12 cellular contexts compared by ENCODE assay signal in genomic region chr12:53214687-53215455, GRCh38. TPM values are rescaled to one million over a fixed set of nuclear protein-coding genes. Genes with fewer than 3 reads are reported as not detected.
DNase-seq lines count a peak whose midpoint lies in the region; ATAC-seq and TF ChIP-seq lines count a peak whose summit lies in the region.
"Had no signal": no experiment of that assay in that cellular context is flagged by ENCODE, and none has a peak within 500 bp of the region (broad histone marks: within the 10 kb centered on the region; RNA-seq: fewer than 3 reads in every experiment).

No MANE protein-coding gene starts in this region.

- CTCF ChIA-PET in CD8-positive, alpha-beta memory T cell (lab: Charles Lee) = interaction anchor here (1.0 to 13.9 kb wide), 17 partner anchors 8 to 130 kb away, joined by 3 to 192 read pairs (median 18); partner anchors contain the start of genes AAAS, CSAD, ESPL1 and MYG1
- CTCF ChIA-PET in T-cell (lab: Charles Lee) = interaction anchor here (0.8 to 5.0 kb wide), 14 partner anchors 32 to 130 kb away, joined by 3 to 34 read pairs (median 5); partner anchors contain the start of genes ESPL1 (in 2 of the 2) and AAAS (in 1 of the 2)

- H2AFZ ChIP-seq in osteoblast (ENCODE audit: low read length) = no peak overlapping the region

- H3K4me3 ChIP-seq in CD8-positive, alpha-beta memory T cell (ENCODE audit: low read length) = no peak overlapping the region
- H3K4me3 ChIP-seq in esophagus muscularis mucosa (no peak overlapping the region), osteoblast (ENCODE audit: insufficient read depth, low read length) (no peak overlapping the region)

- TF ChIP-seq CTCF in esophagus muscularis mucosa (IDR thresholded peaks at IDR 0.05) (no peak), osteoblast (IDR thresholded peaks at IDR 0.05; ENCODE audit: extremely low read depth, low read depth, low read length) (no peak)

- H3K27ac ChIP-seq in CD8-positive, alpha-beta memory T cell (ENCODE audit: low read depth, low read length) = no peak overlapping the region
- H3K27ac ChIP-seq in esophagus muscularis mucosa (replicated peaks in 1 of 4) (peak overlapping the region; percentile 37 to 99 (median 80)), osteoblast (ENCODE audit: low read depth, low read length) (no peak overlapping the region)
- H3K27ac ChIP-seq: C4-2B had no signal

- peaks cover 52% of the 10 kb centered on the region for H3K4me1 ChIP-seq in CD8-positive, alpha-beta memory T cell (ENCODE audit: insufficient read depth, low read length)
- H3K4me1 ChIP-seq in esophagus muscularis mucosa (peaks cover 64 to 69% (median 66%) of the 10 kb centered on the region in 4 donors), osteoblast (ENCODE audit: insufficient read depth, low read length) (peaks cover 33% of the 10 kb centered on the region)

- no peaks in the 10 kb centered on the region for H3K27me3 ChIP-seq in CD8-positive, alpha-beta memory T cell (ENCODE audit: insufficient read depth, low read length, poor library complexity, severe bottlenecking)
- H3K27me3 ChIP-seq in esophagus muscularis mucosa (no peaks in the 10 kb centered on the region), osteoblast (ENCODE audit: insufficient read depth, low read length) (no peaks in the 10 kb centered on the region)

- no peaks in the 10 kb centered on the region for H3K27me3 Mint-ChIP-seq in CD8-positive, alpha-beta memory T cell
- H3K27me3 Mint-ChIP-seq in T-cell = no peaks in the 10 kb centered on the region

- no peaks in the 10 kb centered on the region for H3K9me3 ChIP-seq in CD8-positive, alpha-beta memory T cell (ENCODE audit: low read length)
- H3K9me3 ChIP-seq in esophagus muscularis mucosa (no peaks in the 10 kb centered on the region), osteoblast (ENCODE audit: low read depth, low read length) (no peaks in the 10 kb centered on the region)

- intact Hi-C loops in esophagus muscularis mucosa (cut with DNase I) = no loop called here

- 59% methylated on average over 10 of the region's 12 CpGs for WGBS in esophagus muscularis mucosa

- DNase-seq in CD8-positive, alpha-beta memory T cell = no peak
- DNase-seq in T-cell (no peak), esophagus muscularis mucosa (ENCODE audit: extremely low spot score) (no peak), osteoblast (ENCODE audit: insufficient read length, low spot score, missing footprints) (peak; percentile 77), NCI-H774 (lab: John Stamatoyannopoulos, UW) (no peak), HCEC 1CT (no peak), glomerular visceral epithelial cell (ENCODE audit: extremely low spot score) (no peak)
- DNase-seq: NCI-H2029 treated with DMSO at 0.1 percent for 48 hours, nephron progenitor cell, SW 1271 had no signal

- ATAC-seq in T-cell (replicated peaks in 1 of 4) (no peak), HG03565 (IDR thresholded peaks at IDR 0.05; ENCODE audit: unreplicated experiment) (no peak)

- POLR2A ChIA-PET in CD8-positive, alpha-beta memory T cell (lab: Charles Lee) = interaction anchor here (0.6 to 1.6 kb wide), 4 partner anchors 35 to 52 kb away, joined by 3 to 6 read pairs (median 4); a partner anchor contains a TSS
- POLR2A ChIA-PET in T-cell (lab: Charles Lee) = no interaction called here

- H3K36me3 Mint-ChIP-seq in CD8-positive, alpha-beta memory T cell = peaks cover 1 to 68% (median 11%) of the 10 kb centered on the region in 3 donors
- H3K36me3 Mint-ChIP-seq in T-cell = peaks cover 33% of the 10 kb centered on the region

- H4K20me1 ChIP-seq in osteoblast (ENCODE audit: insufficient read depth, low read length) = peaks cover 5% of the 10 kb centered on the region

- peaks cover 37% of the 10 kb centered on the region for H3K36me3 ChIP-seq in CD8-positive, alpha-beta memory T cell (ENCODE audit: insufficient read depth, low read length)
- H3K36me3 ChIP-seq in esophagus muscularis mucosa (peaks cover 34 to 61% (median 54%) of the 10 kb centered on the region in 4 donors), osteoblast (ENCODE audit: insufficient read depth, low read length) (peaks cover 55% of the 10 kb centered on the region)

- H3K4me3 Mint-ChIP-seq in CD8-positive, alpha-beta memory T cell = no peak overlapping the region
- H3K4me3 Mint-ChIP-seq in T-cell = no peak overlapping the region
- H3K4me3 Mint-ChIP-seq: nephron progenitor cell had no signal

- no peak overlapping the region for H3K4me2 ChIP-seq in osteoblast (ENCODE audit: insufficient read depth, low read length)

- peaks cover 56% of the 10 kb centered on the region for H3K79me2 ChIP-seq in osteoblast (ENCODE audit: insufficient read depth, low read length)

- no peaks in the 10 kb centered on the region for H3K9me3 Mint-ChIP-seq in CD8-positive, alpha-beta memory T cell
- no peaks in the 10 kb centered on the region for H3K9me3 Mint-ChIP-seq in T-cell
- H3K9me3 Mint-ChIP-seq: nephron progenitor cell had no signal

- TF ChIP-seq POLR2A in esophagus muscularis mucosa (IDR thresholded peaks at IDR 0.05; ENCODE audit: low read depth) = no peak

- no peak for TF ChIP-seq EP300 in esophagus muscularis mucosa (IDR thresholded peaks at IDR 0.05)

- H3K4me1 Mint-ChIP-seq in CD8-positive, alpha-beta memory T cell = peaks cover 60 to 79% (median 64%) of the 10 kb centered on the region in 3 donors
- H3K4me1 Mint-ChIP-seq in T-cell = peaks cover 75 to 77% (median 77%) of the 10 kb centered on the region in 3 donors

- peak overlapping the region in 6 of 8 donors; percentile 33 to 98 (median 94) for H3K27ac Mint-ChIP-seq in CD8-positive, alpha-beta memory T cell
- H3K27ac Mint-ChIP-seq in T-cell = peak overlapping the region; percentile 91 to 93

RNA-seq across cellular contexts. Expression of gene ITGB7, which starts 7.8 kb away (rescaled TPM):
- total RNA-seq in CD8-positive, alpha-beta memory T cell = 100 to 1,000 TPM; 339 TPM
- polyA plus RNA-seq in CD8-positive, alpha-beta memory T cell = 292 TPM
- 100 to 1,000 TPM; 247 to 590 (median 469) TPM for total RNA-seq in T-cell
- total RNA-seq in esophagus muscularis mucosa = 1 to 10 TPM; 1.1 to 1.8 (median 1.4) TPM
- total RNA-seq in osteoblast = 0.88 and 1.1 TPM in 2 replicates

RNA-seq across cellular contexts. Expression of gene RARG, which starts 17.1 kb away (rescaled TPM):
- 10 to 100 TPM; 67.0 to 68.4 TPM for total RNA-seq in CD8-positive, alpha-beta memory T cell
- polyA plus RNA-seq in CD8-positive, alpha-beta memory T cell = 15.4 TPM
- total RNA-seq in T-cell (10 to 100 TPM; 20.3 to 91.3 (median 74.2) TPM), esophagus muscularis mucosa (10 to 100 TPM; 10.3 to 26.1 (median 22.9) TPM), osteoblast (46.6 and 49.9 TPM in 2 replicates)

RNA-seq across cellular contexts. Expression of gene CSAD, which starts 34.1 kb away (rescaled TPM):
- 10 to 100 TPM; 15.8 to 18.7 TPM for total RNA-seq in CD8-positive, alpha-beta memory T cell
- polyA plus RNA-seq in CD8-positive, alpha-beta memory T cell = 0.70 TPM
- total RNA-seq in T-cell (10 to 100 TPM; 48.6 to 69.6 (median 62.3) TPM), esophagus muscularis mucosa (10 to 100 TPM; 10.8 to 27.8 (median 15.0) TPM), osteoblast (9.1 and 9.4 TPM in 2 replicates)

RNA-seq across cellular contexts. Expression of gene ZNF740, which starts 34.3 kb away (rescaled TPM):
- total RNA-seq in CD8-positive, alpha-beta memory T cell = 10 to 100 TPM; 50.4 to 52.0 TPM
- polyA plus RNA-seq in CD8-positive, alpha-beta memory T cell = 3.3 TPM
- total RNA-seq in T-cell (10 to 100 TPM; 36.4 to 94.2 (median 83.9) TPM), esophagus muscularis mucosa (10 to 100 TPM; 12.4 to 19.6 (median 15.3) TPM), osteoblast (14.7 and 19.5 TPM in 2 replicates)

RNA-seq across cellular contexts. Expression of gene ESPL1, which starts 53.2 kb away (rescaled TPM):
- total RNA-seq in CD8-positive, alpha-beta memory T cell = 10 to 100 TPM; 58.4 to 63.4 TPM
- not detected for polyA plus RNA-seq in CD8-positive, alpha-beta memory T cell
- total RNA-seq in T-cell (1 to 10 TPM; 1.2 to 2.5 (median 1.6) TPM), esophagus muscularis mucosa (1 to 10 TPM in 1 of 4 donors, under 1 TPM in 3; under 0.01 to 2.0 (median 0.24) TPM), osteoblast (0.72 and 1.8 TPM in 2 replicates)

Comparison
In these comparisons a context has a peak if more than half of its experiments do, and no peak if none do; other contexts are left out.
1. H3K27ac ChIP-seq: peak in esophagus muscularis mucosa (4 of 4); none in CD8-positive, alpha-beta memory T cell (single experiment) and osteoblast (single experiment).
2. RNA of gene ITGB7, which starts 7.8 kb away (total RNA-seq): 247 to 590 TPM in T-cell and 339 TPM in CD8-positive, alpha-beta memory T cell; 1.1 to 1.8 TPM in esophagus muscularis mucosa and 0.88 to 1.1 TPM in osteoblast; every median in the first group is over 10 times any median in the second.